In genomic region chr15:41115088-41115651, GRCh38 we compare ENCODE assay signal across 1 cellular context.
TF ChIP-seq lines count a peak whose summit lies in the region.

No MANE protein-coding gene starts in this region.

TF ChIP-seq in K562, 482 proteins besides CTCF, POLR2A, EP300 and RAD21 (continued from another document and continues in another):
- TF ChIP-seq ZNF512 (tag; IDR thresholded peaks at IDR 0.05) (no peak), TBP (optimal IDR thresholded peaks at IDR 0.05; ENCODE audit: low read depth, low read length) (peak; percentile 9), MTA1 (IDR thresholded peaks at IDR 0.05; ENCODE audit: borderline replicate concordance) (0 out of 2 replicates have a peak, but pooled peaks have one; percentile 36), ZC3H8 (IDR thresholded peaks at IDR 0.05) (no peak), ZNF398 (CRISPR knock-in tag; IDR thresholded peaks at IDR 0.05) (no peak), XRCC3 (IDR thresholded peaks at IDR 0.05) (no peak), CREB3L1 (IDR thresholded peaks at IDR 0.05; ENCODE audit: borderline replicate concordance, low read depth) (peak; percentile 18; the same call in 1 of the 2 replicates), ARID4B (CRISPR knock-in tag; IDR thresholded peaks at IDR 0.05) (no peak), E2F8 (IDR thresholded peaks at IDR 0.05; ENCODE audit: low read depth, partially characterized antibody) (no peak), HMBOX1 (IDR thresholded peaks at IDR 0.05) (peak; percentile 70), ATF4 (CRISPR knock-in tag; IDR thresholded peaks at IDR 0.05) (no peak), SUPT5H (IDR thresholded peaks at IDR 0.05) (peak; percentile 12; the same call in 1 of the 2 replicates), ZNF395 (CRISPR knock-in tag; IDR thresholded peaks at IDR 0.05) (no peak), CTCFL (IDR thresholded peaks at IDR 0.05; ENCODE audit: borderline replicate concordance, insufficient read depth, low read depth, low read length, poor library complexity, severe bottlenecking) (peak; percentile 7), THAP7 (CRISPR knock-in tag; IDR thresholded peaks at IDR 0.05) (no peak), EZH2 (IDR thresholded peaks at IDR 0.05; ENCODE audit: borderline replicate concordance, low read depth, low read length) (no peak), MYC (IDR thresholded peaks at IDR 0.05; ENCODE audit: low read depth, low read length) (no peak), MYC (CRISPR knock-in tag; IDR thresholded peaks at IDR 0.05; ENCODE audit: borderline replicate concordance, low read depth) (peak; percentile 96; the same call in 1 of the 2 replicates), CHAMP1 (IDR thresholded peaks at IDR 0.05) (no peak), MTF1 (CRISPR knock-in tag; IDR thresholded peaks at IDR 0.05; ENCODE audit: borderline replicate concordance) (no peak), NKRF (IDR thresholded peaks at IDR 0.05; ENCODE audit: borderline replicate concordance) (0 out of 2 replicates have a peak, but pooled peaks have one; percentile 100), TOE1 (IDR thresholded peaks at IDR 0.05; ENCODE audit: borderline replicate concordance) (peak; percentile 55; the same call in 1 of the 2 replicates), TOE1 (CRISPR knock-in tag; IDR thresholded peaks at IDR 0.05; ENCODE audit: borderline replicate concordance, low read depth) (no peak)
